In genomic region chr19:39413269-39413902, GRCh38 we compare ENCODE assay signal across 8 cellular contexts. TPM values are rescaled to one million over a fixed set of nuclear protein-coding genes. Genes with fewer than 3 reads are reported as not detected.
A peak's percentile ranks its signal among the peaks of the same experiment; 100 is the strongest.
DNase-seq lines count a peak whose midpoint lies in the region; ATAC-seq and TF ChIP-seq lines count a peak whose summit lies in the region.

No MANE protein-coding gene starts in this region.

- H3K36me3 ChIP-seq in ACC112 (ENCODE audit: insufficient read depth, low read length) (peaks cover 5% of the 10 kb centered on the region; the same call in 1 of the 2 replicates), HAP-1 (replicated peaks) (peaks cover 14% of the 10 kb centered on the region), mesodermal cell (ENCODE audit: control insufficient read depth, insufficient read depth, low read length) (peaks cover 45% of the 10 kb centered on the region), uterus (no peaks in the 10 kb centered on the region)

- ATAC-seq in HG02852 (IDR thresholded peaks at IDR 0.05; ENCODE audit: unreplicated experiment), result no peak
- no peak for ATAC-seq in GM19397 (IDR thresholded peaks at IDR 0.05; ENCODE audit: unreplicated experiment)

- H2AFZ ChIP-seq in ACC112 (ENCODE audit: low read length, unreplicated experiment), result no peak overlapping the region

- H3K27me3 ChIP-seq in ACC112 (ENCODE audit: insufficient read depth, low read length), result no peaks in the 10 kb centered on the region
- no peaks in the 10 kb centered on the region for H3K27me3 ChIP-seq in HAP-1 (ENCODE audit: low read depth)
- H3K27me3 ChIP-seq in uterus, result no peaks in the 10 kb centered on the region

- H3K27ac ChIP-seq in ACC112 (ENCODE audit: low read depth, low read length), result peak overlapping the region; percentile 82
- H3K27ac ChIP-seq in mesodermal cell (ENCODE audit: low read depth, low read length, severe bottlenecking), result peak overlapping the region; percentile 88
- H3K27ac ChIP-seq in uterus, result peak overlapping the region; percentile 98 to 99

- H3K4me3 ChIP-seq in ACC112 (ENCODE audit: low read depth, low read length) (peak overlapping the region; percentile 86), HAP-1 (peak overlapping the region; percentile 98), mesodermal cell (ENCODE audit: extremely low read depth, insufficient read depth, low read length, poor library complexity, severe bottlenecking) (peak overlapping the region; percentile 98), uterus (peak overlapping the region; percentile 60 to 98)

- intact Hi-C loops in uterus (cut with DNase I; ENCODE audit: low total_unique reads), result no loop called here

- peak in 1 of 2 donors; percentile 45 for TF ChIP-seq POLR2A in uterus (IDR thresholded peaks at IDR 0.05)

- H3K4me1 ChIP-seq in ACC112 (ENCODE audit: control insufficient read depth, insufficient read depth, low read length, unreplicated experiment), result peaks cover 22% of the 10 kb centered on the region
- peaks cover 24% of the 10 kb centered on the region for H3K4me1 ChIP-seq in HAP-1
- H3K4me1 ChIP-seq in mesodermal cell (ENCODE audit: control insufficient read depth, insufficient read depth, low read length, poor library complexity, severe bottlenecking), result peaks cover 45% of the 10 kb centered on the region
- H3K4me1 ChIP-seq in uterus, result peaks cover 0 to 20% of the 10 kb centered on the region in 2 donors

- no peak for TF ChIP-seq CTCF in uterus (IDR thresholded peaks at IDR 0.05)

- in situ Hi-C loops in HAP-1 (cut with MboI; ENCODE audit: low sequenced_read_pairs), result loop anchor here (10.0 kb wide), 1 partner anchor 299 kb away; no protein-coding TSS in a partner anchor

- WGBS in mesodermal cell (ENCODE audit: insufficient coverage in 2 of 2), 2 experiments, result 0 to 1% methylated on average over 26 to 33 of the region's 55 CpGs

- H3K9me3 ChIP-seq in HAP-1, result no peaks in the 10 kb centered on the region
- H3K9me3 ChIP-seq in mesodermal cell (ENCODE audit: control insufficient read depth, low read length), result no peaks in the 10 kb centered on the region
- H3K9me3 ChIP-seq in uterus, result no peaks in the 10 kb centered on the region

- DNase-seq in HAP-1 (ENCODE audit: low spot score in 2 of 2) (peak; percentile 62 to 87), SW480 (ENCODE audit: low spot score) (peak; percentile 47), uterus (peak; percentile 71 to 82)
- peak; percentile 33 for DNase-seq in effector CD4-positive, alpha-beta T cell

- peaks cover 23% of the 10 kb centered on the region for H3K79me2 ChIP-seq in ACC112 (ENCODE audit: control insufficient read depth, insufficient read depth, low read length, unreplicated experiment)

RNA-seq across cellular contexts. Expression of gene PLEKHG2, which starts 0.9 kb away (rescaled TPM):
- polyA plus RNA-seq in mesodermal cell (2013, experiment 1 of 2), result 49.7 TPM
- polyA plus RNA-seq in mesodermal cell (2013, experiment 2 of 2), result 42.2 TPM
- 100 to 1,000 TPM in 1 of 4 donors, 10 to 100 TPM in 1, 1 to 10 TPM in 2; 5.1 to 120 (median 21.6) TPM for total RNA-seq in uterus

RNA-seq across cellular contexts. Expression of gene ZFP36, which starts 6.7 kb away (rescaled TPM):
- 19.8 TPM for polyA plus RNA-seq in mesodermal cell (2013, experiment 1 of 2)
- 13.8 TPM for polyA plus RNA-seq in mesodermal cell (2013, experiment 2 of 2)
- 100 to 1,000 TPM in 2 of 4 donors, 10 to 100 TPM in 1, 1 to 10 TPM in 1; 5.0 to 276 (median 145) TPM for total RNA-seq in uterus

RNA-seq across cellular contexts. Expression of gene MED29, which starts 22.2 kb away (rescaled TPM):
- polyA plus RNA-seq in mesodermal cell (2013, experiment 1 of 2), result 20.7 TPM
- polyA plus RNA-seq in mesodermal cell (2013, experiment 2 of 2), result 17.8 TPM
- total RNA-seq in uterus, result 100 to 1,000 TPM in 1 of 4 donors, 10 to 100 TPM in 3; 15.6 to 282 (median 40.8) TPM

RNA-seq across cellular contexts. Expression of gene RPS16, which starts 22.4 kb away (rescaled TPM):
- polyA plus RNA-seq in mesodermal cell (2013, experiment 1 of 2), result 2,563 TPM
- 2,222 TPM for polyA plus RNA-seq in mesodermal cell (2013, experiment 2 of 2)
- total RNA-seq in uterus, result 1,000 to 10,000 TPM in 3 of 4 donors, 10 to 100 TPM in 1; 50.5 to 6,434 (median 2,757) TPM

RNA-seq across cellular contexts. Expression of gene PAF1, which starts 22.5 kb away (rescaled TPM):
- polyA plus RNA-seq in mesodermal cell (2013, experiment 1 of 2), result 41.8 TPM
- 46.1 TPM for polyA plus RNA-seq in mesodermal cell (2013, experiment 2 of 2)
- total RNA-seq in uterus, result 10 to 100 TPM; 21.8 to 65.6 (median 33.7) TPM
